ENCODE assay signal across 8 cellular contexts in the genomic region with DNA sequence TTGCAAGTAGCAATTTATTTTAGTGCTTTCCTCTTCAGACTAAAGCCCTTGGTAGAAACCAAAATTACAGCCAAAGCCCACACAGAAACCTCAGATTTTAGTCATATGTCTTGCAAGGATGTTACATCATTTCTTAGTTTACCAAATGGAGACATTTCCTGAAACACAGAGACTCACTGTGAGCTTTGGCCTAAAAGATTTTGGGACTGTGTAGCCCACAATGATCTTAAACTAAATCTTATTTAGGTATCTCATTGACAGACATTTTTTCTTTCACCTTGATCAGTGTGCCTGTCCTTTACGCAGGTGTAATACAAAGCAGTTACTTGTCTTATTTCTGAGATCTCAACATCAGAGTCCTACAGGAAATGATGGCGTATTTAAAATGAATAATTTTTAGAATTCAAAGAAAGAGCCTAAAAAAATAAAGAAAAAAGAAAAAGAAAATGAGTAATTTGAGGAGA. TPM values are rescaled to one million over a fixed set of nuclear protein-coding genes. Genes with fewer than 3 reads are reported as not detected.
DNase-seq lines count a peak whose midpoint lies in the region; ATAC-seq, FAIRE-seq and TF ChIP-seq lines count a peak whose summit lies in the region.

No MANE protein-coding gene starts in this region.

- H3K9me3 Mint-ChIP-seq in T-helper 2 cell treated with Interferon-gamma antibody and Interleukin-4, amounts not matched to agents 5 μg/mL and 100 μg/mL, for 36 hours, result no peaks in the 10 kb centered on the region

- no peaks in the 10 kb centered on the region for H3K27me3 Mint-ChIP-seq in T-helper 2 cell treated with Interferon-gamma antibody and Interleukin-4, amounts not matched to agents 5 μg/mL and 100 μg/mL, for 36 hours (ENCODE audit: low read depth)

- ATAC-seq in HG03064 (IDR thresholded peaks at IDR 0.05; ENCODE audit: low read depth, unreplicated experiment), result peak; percentile 36
- ATAC-seq in omental fat pad (ENCODE audit: low FRiP score), result no peak

- peak overlapping the region; percentile 96 for H3K27ac Mint-ChIP-seq in T-helper 2 cell treated with Interferon-gamma antibody and Interleukin-4, amounts not matched to agents 5 μg/mL and 100 μg/mL, for 36 hours

- H3K36me3 Mint-ChIP-seq in T-helper 2 cell treated with Interferon-gamma antibody and Interleukin-4, amounts not matched to agents 5 μg/mL and 100 μg/mL, for 36 hours (ENCODE audit: low read depth), result no peaks in the 10 kb centered on the region

- DNase-seq in GM12892 (ENCODE audit: insufficient read length) (no peak), myocyte (ENCODE audit: low read depth) (peak; percentile 33), OCI-M2 (lab: John Stamatoyannopoulos, UW; ENCODE audit: unreplicated experiment) (no peak), omental fat pad (ENCODE audit: low spot score) (no peak), iPS-NIHi7 (ENCODE audit: extremely low spot score) (no peak), posterior cingulate gyrus (no peak)
- peak; percentile 40 for DNase-seq in T-helper 2 cell treated with Interferon-gamma antibody and Interleukin-4, amounts not matched to agents 5 μg/mL and 100 μg/mL, for 36 hours (ENCODE audit: low spot score)

- intact Hi-C loops in posterior cingulate gyrus (cut with DNase I), result no loop called here

- TF ChIP-seq POLR2A in GM12892 (IDR thresholded peaks at IDR 0.05; ENCODE audit: low read depth, low read length), result no peak

- peak overlapping the region; percentile 76 for H3K4me3 Mint-ChIP-seq in T-helper 2 cell treated with Interferon-gamma antibody and Interleukin-4, amounts not matched to agents 5 μg/mL and 100 μg/mL, for 36 hours

- peaks cover 72% of the 10 kb centered on the region for H3K4me1 Mint-ChIP-seq in T-helper 2 cell treated with Interferon-gamma antibody and Interleukin-4, amounts not matched to agents 5 μg/mL and 100 μg/mL, for 36 hours (ENCODE audit: low read depth)

- TF ChIP-seq CTCF in omental fat pad (IDR thresholded peaks at IDR 0.05), result no peak

- FAIRE-seq in GM12892 (lab: Jason Lieb, UNC), result peak; percentile 63

RNA-seq across cellular contexts. Expression of a gene that starts 27.8 kb away (rescaled TPM):
- polyA plus RNA-seq in GM12892 (2012; ENCODE audit: missing spikeins), result 6.1 TPM
- total RNA-seq in myocyte, result 19.7 and 24.9 TPM in 2 replicates
- polyA plus RNA-seq in myocyte (2012), result 7.6 TPM
- total RNA-seq in omental fat pad, result 1 to 10 TPM; 7.3 to 8.5 (median 7.9) TPM

Comparison
In these comparisons a context has a peak if more than half of its experiments do, and no peak if none do; other contexts are left out.
1. DNase-seq: peak in T-helper 2 cell treated with Interferon-gamma antibody and Interleukin-4, amounts not matched to agents 5 μg/mL and 100 μg/mL, for 36 hours (single experiment) and myocyte (single experiment); none in GM12892 (single experiment), OCI-M2 (single experiment), omental fat pad (single experiment), iPS-NIHi7 (single experiment) and posterior cingulate gyrus (0 of 10).